ENCODE assay signal across 9 cellular contexts in genomic region chr2:216216951-216217903, GRCh38.
DNase-seq lines count a peak whose midpoint lies in the region; ATAC-seq and TF ChIP-seq lines count a peak whose summit lies in the region.
"Had no signal": no experiment of that assay in that cellular context is flagged by ENCODE, and none has a peak within 500 bp of the region (broad histone marks: within the 10 kb centered on the region; RNA-seq: fewer than 3 reads in every experiment).

No MANE protein-coding gene starts in this region.

- H3K4me1 Mint-ChIP-seq in activated CD4-positive, alpha-beta T cell treated with anti-CD3 and anti-CD28 coated beads, Interleukin-2, amount 10 ng/mL, durations not matched to agents 24 days and 14 days: peaks cover 41% of the 10 kb centered on the region
- H3K4me1 Mint-ChIP-seq in chondrocyte (ENCODE audit: low read depth) (peaks cover 24% of the 10 kb centered on the region), progenitor cell of endocrine pancreas (ENCODE audit: low read depth) (peaks cover 1% of the 10 kb centered on the region)

- H3K27ac ChIP-seq in body of pancreas: no peak overlapping the region

- peak overlapping the region; percentile 76 for H3K27ac Mint-ChIP-seq in activated CD4-positive, alpha-beta T cell treated with anti-CD3 and anti-CD28 coated beads, Interleukin-2, amount 10 ng/mL, durations not matched to agents 24 days and 14 days
- H3K27ac Mint-ChIP-seq in chondrocyte (ENCODE audit: unreplicated experiment) (peak overlapping the region; percentile 76), progenitor cell of endocrine pancreas (peak overlapping the region; percentile 7)

- TF ChIP-seq POLR2A in body of pancreas (IDR thresholded peaks at IDR 0.05): no peak

- peak overlapping the region; percentile 46 for H3K4me3 Mint-ChIP-seq in activated CD4-positive, alpha-beta T cell treated with anti-CD3 and anti-CD28 coated beads, Interleukin-2, amount 10 ng/mL, durations not matched to agents 24 days and 14 days
- H3K4me3 Mint-ChIP-seq in chondrocyte (ENCODE audit: unreplicated experiment) (no peak overlapping the region), progenitor cell of endocrine pancreas (ENCODE audit: low read depth) (no peak overlapping the region)

- peak; percentile 60 for DNase-seq in activated CD4-positive, alpha-beta T cell treated with anti-CD3 and anti-CD28 coated beads, Interleukin-2, amount 10 ng/mL, durations not matched to agents 24 days and 14 days
- no peak for DNase-seq in activated CD4-positive, alpha-beta T cell treated with anti-CD3 and anti-CD28 coated beads for 4 hours
- DNase-seq in NAMALWA (ENCODE audit: low spot score): peak; percentile 20
- no peak for DNase-seq in chondrocyte (ENCODE audit: low spot score)
- DNase-seq in progenitor cell of endocrine pancreas (ENCODE audit: low spot score, unreplicated experiment): no peak
- DNase-seq in body of pancreas: no peak
- no peak for DNase-seq in AML-193 (lab: John Stamatoyannopoulos, UW)
- DNase-seq: gastrocnemius medialis had no signal

- H3K9me3 ChIP-seq in body of pancreas: no peaks in the 10 kb centered on the region
- H3K9me3 ChIP-seq: gastrocnemius medialis had no signal

- H3K36me3 Mint-ChIP-seq in activated CD4-positive, alpha-beta T cell treated with anti-CD3 and anti-CD28 coated beads, Interleukin-2, amount 10 ng/mL, durations not matched to agents 24 days and 14 days (ENCODE audit: low read depth): peaks cover 23% of the 10 kb centered on the region
- H3K36me3 Mint-ChIP-seq in chondrocyte (ENCODE audit: low read depth) (peaks cover 10% of the 10 kb centered on the region), progenitor cell of endocrine pancreas (ENCODE audit: insufficient read depth) (peaks cover 7% of the 10 kb centered on the region)

- intact Hi-C loops in activated CD4-positive, alpha-beta T cell treated with anti-CD3 and anti-CD28 coated beads, Interleukin-2, amount 10 ng/mL, durations not matched to agents 24 days and 14 days (cut with micrococcal nuclease): no loop called here
- intact Hi-C loops in body of pancreas (cut with DNase I): no loop called here

- H3K4me3 ChIP-seq in body of pancreas: no peak overlapping the region
- H3K4me3 ChIP-seq: gastrocnemius medialis had no signal

- no peak for ATAC-seq in body of pancreas
- ATAC-seq in HG03135 (IDR thresholded peaks at IDR 0.05; ENCODE audit: unreplicated experiment): no peak
- ATAC-seq: gastrocnemius medialis had no signal

- TF ChIP-seq CTCF in chondrocyte (IDR thresholded peaks at IDR 0.05): peak; percentile 28
- no peak for TF ChIP-seq CTCF in progenitor cell of endocrine pancreas (IDR thresholded peaks at IDR 0.05; ENCODE audit: unreplicated experiment)
- TF ChIP-seq CTCF in body of pancreas (IDR thresholded peaks at IDR 0.05): no peak

- no peaks in the 10 kb centered on the region for H3K36me3 ChIP-seq in body of pancreas (replicated peaks in 1 of 2; ENCODE audit: insufficient read depth in 1 of 2, low read depth in 2 of 2)
- H3K36me3 ChIP-seq: gastrocnemius medialis had no signal

- 77 to 79% methylated on average over 7 of the region's 7 CpGs for WGBS in body of pancreas, 2 donors

- H3K9me3 Mint-ChIP-seq in activated CD4-positive, alpha-beta T cell treated with anti-CD3 and anti-CD28 coated beads, Interleukin-2, amount 10 ng/mL, durations not matched to agents 24 days and 14 days: no peaks in the 10 kb centered on the region
- H3K9me3 Mint-ChIP-seq in chondrocyte (ENCODE audit: low read depth): no peaks in the 10 kb centered on the region
- H3K9me3 Mint-ChIP-seq in progenitor cell of endocrine pancreas (ENCODE audit: low read depth): no peaks in the 10 kb centered on the region

- no peaks in the 10 kb centered on the region for H3K27me3 ChIP-seq in body of pancreas
- H3K27me3 ChIP-seq: gastrocnemius medialis had no signal

- H3K27me3 Mint-ChIP-seq in activated CD4-positive, alpha-beta T cell treated with anti-CD3 and anti-CD28 coated beads, Interleukin-2, amount 10 ng/mL, durations not matched to agents 24 days and 14 days: no peaks in the 10 kb centered on the region
- H3K27me3 Mint-ChIP-seq in chondrocyte (ENCODE audit: low read depth) (no peaks in the 10 kb centered on the region), progenitor cell of endocrine pancreas (no peaks in the 10 kb centered on the region)

- peaks cover 6% of the 10 kb centered on the region for H3K4me1 ChIP-seq in body of pancreas
- H3K4me1 ChIP-seq: gastrocnemius medialis had no signal

Comparison
In these comparisons a context has a peak if more than half of its experiments do, and no peak if none do; other contexts are left out.
1. DNase-seq: peak in activated CD4-positive, alpha-beta T cell treated with anti-CD3 and anti-CD28 coated beads, Interleukin-2, amount 10 ng/mL, durations not matched to agents 24 days and 14 days (single experiment) and NAMALWA (single experiment); none in activated CD4-positive, alpha-beta T cell treated with anti-CD3 and anti-CD28 coated beads for 4 hours (0 of 2), chondrocyte (single experiment), progenitor cell of endocrine pancreas (single experiment), body of pancreas (0 of 4) and AML-193 (0 of 2).
2. H3K27ac Mint-ChIP-seq: peak in every context shown above with its lines; median percentile 76 in activated CD4-positive, alpha-beta T cell treated with anti-CD3 and anti-CD28 coated beads, Interleukin-2, amount 10 ng/mL, durations not matched to agents 24 days and 14 days; 76 in chondrocyte; 7 in progenitor cell of endocrine pancreas.